1 cellular context compared by ENCODE assay signal in the genomic region with DNA sequence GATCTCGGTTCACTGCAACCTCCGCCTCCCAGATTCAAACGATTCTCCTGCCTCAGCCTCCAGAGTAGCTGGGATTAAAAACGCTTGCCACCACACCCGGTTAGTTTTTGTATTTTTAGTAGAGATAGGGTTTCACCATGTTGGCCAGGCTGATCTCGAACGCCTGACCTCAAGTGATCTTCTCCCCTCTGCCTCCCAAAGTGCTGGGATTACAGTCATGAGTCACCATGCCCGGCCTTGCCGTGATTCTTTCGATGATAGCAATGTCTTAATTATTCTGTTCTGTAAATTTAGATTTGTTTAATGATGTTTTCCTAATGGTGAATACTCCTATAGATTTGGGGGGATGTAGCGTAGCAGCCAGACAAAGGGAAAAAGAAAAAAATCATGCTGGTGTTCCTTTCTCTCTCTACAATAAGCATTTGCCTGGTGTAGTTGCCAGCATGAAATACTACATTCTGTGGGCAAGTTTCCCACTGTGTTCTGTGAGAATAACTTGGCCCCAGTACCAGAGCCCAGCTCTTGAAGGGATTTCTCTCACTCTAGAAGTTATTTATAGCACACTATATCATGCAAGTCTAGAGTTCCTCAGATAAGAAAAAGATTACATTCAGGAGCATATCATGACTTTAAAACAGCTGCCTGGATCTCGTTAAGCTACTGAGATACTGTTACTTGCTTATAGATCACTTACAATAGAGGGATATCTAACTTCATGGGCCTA.
TF ChIP-seq lines count a peak whose summit lies in the region.

No MANE protein-coding gene starts in this region.

TF ChIP-seq in WTC11, 78 proteins besides CTCF, POLR2A, EP300 and RAD21 (continued from another document):
- TF ChIP-seq, protein P1, sequence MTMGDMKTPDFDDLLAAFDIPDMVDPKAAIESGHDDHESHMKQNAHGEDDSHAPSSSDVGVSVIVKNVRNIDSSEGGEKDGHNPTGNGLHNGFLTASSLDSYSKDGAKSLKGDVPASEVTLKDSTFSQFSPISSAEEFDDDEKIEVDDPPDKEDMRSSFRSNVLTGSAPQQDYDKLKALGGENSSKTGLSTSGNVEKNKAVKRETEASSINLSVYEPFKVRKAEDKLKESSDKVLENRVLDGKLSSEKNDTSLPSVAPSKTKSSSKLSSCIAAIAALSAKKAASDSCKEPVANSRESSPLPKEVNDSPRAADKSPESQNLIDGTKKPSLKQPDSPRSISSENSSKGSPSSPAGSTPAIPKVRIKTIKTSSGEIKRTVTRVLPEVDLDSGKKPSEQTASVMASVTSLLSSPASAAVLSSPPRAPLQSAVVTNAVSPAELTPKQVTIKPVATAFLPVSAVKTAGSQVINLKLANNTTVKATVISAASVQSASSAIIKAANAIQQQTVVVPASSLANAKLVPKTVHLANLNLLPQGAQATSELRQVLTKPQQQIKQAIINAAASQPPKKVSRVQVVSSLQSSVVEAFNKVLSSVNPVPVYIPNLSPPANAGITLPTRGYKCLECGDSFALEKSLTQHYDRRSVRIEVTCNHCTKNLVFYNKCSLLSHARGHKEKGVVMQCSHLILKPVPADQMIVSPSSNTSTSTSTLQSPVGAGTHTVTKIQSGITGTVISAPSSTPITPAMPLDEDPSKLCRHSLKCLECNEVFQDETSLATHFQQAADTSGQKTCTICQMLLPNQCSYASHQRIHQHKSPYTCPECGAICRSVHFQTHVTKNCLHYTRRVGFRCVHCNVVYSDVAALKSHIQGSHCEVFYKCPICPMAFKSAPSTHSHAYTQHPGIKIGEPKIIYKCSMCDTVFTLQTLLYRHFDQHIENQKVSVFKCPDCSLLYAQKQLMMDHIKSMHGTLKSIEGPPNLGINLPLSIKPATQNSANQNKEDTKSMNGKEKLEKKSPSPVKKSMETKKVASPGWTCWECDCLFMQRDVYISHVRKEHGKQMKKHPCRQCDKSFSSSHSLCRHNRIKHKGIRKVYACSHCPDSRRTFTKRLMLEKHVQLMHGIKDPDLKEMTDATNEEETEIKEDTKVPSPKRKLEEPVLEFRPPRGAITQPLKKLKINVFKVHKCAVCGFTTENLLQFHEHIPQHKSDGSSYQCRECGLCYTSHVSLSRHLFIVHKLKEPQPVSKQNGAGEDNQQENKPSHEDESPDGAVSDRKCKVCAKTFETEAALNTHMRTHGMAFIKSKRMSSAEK (CRISPR knock-in tag; IDR thresholded peaks at IDR 0.05; ENCODE audit: borderline replicate concordance), result no peak
